ENCODE assay signal across 1 cellular context in the genomic region with DNA sequence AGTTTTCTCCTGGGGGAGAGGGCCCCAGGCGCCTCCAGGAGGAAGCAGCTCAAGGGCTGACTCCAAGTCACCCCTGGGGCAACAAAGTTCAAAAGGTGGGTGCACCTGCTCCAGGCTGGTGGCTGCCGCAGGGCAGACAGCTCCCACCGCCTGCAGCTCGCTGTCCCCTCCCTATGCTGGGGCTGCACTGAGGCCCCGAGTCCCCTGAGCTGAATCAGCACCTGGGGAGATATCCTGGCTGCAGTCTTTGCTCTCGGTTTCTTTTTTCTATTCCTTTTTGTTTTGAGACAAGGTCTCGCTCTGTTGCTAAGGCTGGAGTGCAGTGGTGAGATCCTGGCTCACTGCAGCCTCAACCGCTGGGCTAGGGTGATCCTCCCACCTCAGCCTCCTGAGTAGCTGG.
TF ChIP-seq lines count a peak whose summit lies in the region.

No MANE protein-coding gene starts in this region.

TF ChIP-seq in GM12878, 131 proteins besides CTCF, POLR2A, EP300 and RAD21 (continued from another document):
- TF ChIP-seq, protein P1, sequence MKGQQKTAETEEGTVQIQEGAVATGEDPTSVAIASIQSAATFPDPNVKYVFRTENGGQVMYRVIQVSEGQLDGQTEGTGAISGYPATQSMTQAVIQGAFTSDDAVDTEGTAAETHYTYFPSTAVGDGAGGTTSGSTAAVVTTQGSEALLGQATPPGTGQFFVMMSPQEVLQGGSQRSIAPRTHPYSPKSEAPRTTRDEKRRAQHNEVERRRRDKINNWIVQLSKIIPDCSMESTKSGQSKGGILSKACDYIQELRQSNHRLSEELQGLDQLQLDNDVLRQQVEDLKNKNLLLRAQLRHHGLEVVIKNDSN (IDR thresholded peaks at IDR 0.05; ENCODE audit: borderline replicate concordance, extremely low read length, insufficient read depth, low read depth, low read length): no peak
- TF ChIP-seq, protein P2, sequence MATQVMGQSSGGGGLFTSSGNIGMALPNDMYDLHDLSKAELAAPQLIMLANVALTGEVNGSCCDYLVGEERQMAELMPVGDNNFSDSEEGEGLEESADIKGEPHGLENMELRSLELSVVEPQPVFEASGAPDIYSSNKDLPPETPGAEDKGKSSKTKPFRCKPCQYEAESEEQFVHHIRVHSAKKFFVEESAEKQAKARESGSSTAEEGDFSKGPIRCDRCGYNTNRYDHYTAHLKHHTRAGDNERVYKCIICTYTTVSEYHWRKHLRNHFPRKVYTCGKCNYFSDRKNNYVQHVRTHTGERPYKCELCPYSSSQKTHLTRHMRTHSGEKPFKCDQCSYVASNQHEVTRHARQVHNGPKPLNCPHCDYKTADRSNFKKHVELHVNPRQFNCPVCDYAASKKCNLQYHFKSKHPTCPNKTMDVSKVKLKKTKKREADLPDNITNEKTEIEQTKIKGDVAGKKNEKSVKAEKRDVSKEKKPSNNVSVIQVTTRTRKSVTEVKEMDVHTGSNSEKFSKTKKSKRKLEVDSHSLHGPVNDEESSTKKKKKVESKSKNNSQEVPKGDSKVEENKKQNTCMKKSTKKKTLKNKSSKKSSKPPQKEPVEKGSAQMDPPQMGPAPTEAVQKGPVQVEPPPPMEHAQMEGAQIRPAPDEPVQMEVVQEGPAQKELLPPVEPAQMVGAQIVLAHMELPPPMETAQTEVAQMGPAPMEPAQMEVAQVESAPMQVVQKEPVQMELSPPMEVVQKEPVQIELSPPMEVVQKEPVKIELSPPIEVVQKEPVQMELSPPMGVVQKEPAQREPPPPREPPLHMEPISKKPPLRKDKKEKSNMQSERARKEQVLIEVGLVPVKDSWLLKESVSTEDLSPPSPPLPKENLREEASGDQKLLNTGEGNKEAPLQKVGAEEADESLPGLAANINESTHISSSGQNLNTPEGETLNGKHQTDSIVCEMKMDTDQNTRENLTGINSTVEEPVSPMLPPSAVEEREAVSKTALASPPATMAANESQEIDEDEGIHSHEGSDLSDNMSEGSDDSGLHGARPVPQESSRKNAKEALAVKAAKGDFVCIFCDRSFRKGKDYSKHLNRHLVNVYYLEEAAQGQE (IDR thresholded peaks at IDR 0.05; ENCODE audit: low read depth, low read length): no peak
- no peak for TF ChIP-seq FOXK2 (IDR thresholded peaks at IDR 0.05)
- TF ChIP-seq, protein P3, sequence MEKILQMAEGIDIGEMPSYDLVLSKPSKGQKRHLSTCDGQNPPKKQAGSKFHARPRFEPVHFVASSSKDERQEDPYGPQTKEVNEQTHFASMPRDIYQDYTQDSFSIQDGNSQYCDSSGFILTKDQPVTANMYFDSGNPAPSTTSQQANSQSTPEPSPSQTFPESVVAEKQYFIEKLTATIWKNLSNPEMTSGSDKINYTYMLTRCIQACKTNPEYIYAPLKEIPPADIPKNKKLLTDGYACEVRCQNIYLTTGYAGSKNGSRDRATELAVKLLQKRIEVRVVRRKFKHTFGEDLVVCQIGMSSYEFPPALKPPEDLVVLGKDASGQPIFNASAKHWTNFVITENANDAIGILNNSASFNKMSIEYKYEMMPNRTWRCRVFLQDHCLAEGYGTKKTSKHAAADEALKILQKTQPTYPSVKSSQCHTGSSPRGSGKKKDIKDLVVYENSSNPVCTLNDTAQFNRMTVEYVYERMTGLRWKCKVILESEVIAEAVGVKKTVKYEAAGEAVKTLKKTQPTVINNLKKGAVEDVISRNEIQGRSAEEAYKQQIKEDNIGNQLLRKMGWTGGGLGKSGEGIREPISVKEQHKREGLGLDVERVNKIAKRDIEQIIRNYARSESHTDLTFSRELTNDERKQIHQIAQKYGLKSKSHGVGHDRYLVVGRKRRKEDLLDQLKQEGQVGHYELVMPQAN (conservative IDR thresholded peaks at IDR 0.05): no peak
- TF ChIP-seq TCF3 (IDR thresholded peaks at IDR 0.05; ENCODE audit: borderline replicate concordance, insufficient read depth, low read depth, low read length): 0 out of 2 replicates have a peak, but pooled peaks have one; percentile 46
- TF ChIP-seq SMARCA5 (IDR thresholded peaks at IDR 0.05): no peak
- no peak for TF ChIP-seq EZH2 (IDR thresholded peaks at IDR 0.05; ENCODE audit: borderline replicate concordance, control insufficient read depth, low read depth, low read length)
- TF ChIP-seq CBX3 (IDR thresholded peaks at IDR 0.05; ENCODE audit: borderline replicate concordance, low read depth): no peak
- TF ChIP-seq FOS (IDR thresholded peaks at IDR 0.05; ENCODE audit: borderline replicate concordance, extremely low read depth, insufficient read length): no peak
- TF ChIP-seq NR2C1 (IDR thresholded peaks at IDR 0.05): no peak
- no peak for TF ChIP-seq DPF2 (IDR thresholded peaks at IDR 0.05)
